Comparison of ENCODE assay signal across 2 cellular contexts in the genomic region with DNA sequence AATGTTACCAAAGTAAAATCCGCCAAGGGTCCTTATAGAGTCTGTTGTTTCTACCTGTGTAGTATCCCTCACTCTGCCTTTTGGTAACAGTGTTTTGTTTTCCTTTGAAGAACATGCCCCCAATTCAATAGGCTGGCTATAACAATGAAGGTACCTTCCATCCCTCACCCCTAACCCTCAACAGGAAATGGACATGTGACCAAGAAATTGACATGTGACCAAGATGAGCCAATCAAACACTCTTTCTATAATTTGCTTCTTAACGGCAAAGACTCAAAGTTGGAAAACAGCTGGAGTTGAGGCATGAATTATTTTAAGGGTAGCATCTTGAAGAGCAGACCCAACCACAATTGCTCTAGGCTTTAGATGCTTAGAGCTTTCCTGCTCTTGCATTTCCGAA.
TF ChIP-seq lines count a peak whose summit lies in the region.

No MANE protein-coding gene starts in this region.

TF ChIP-seq in A549, 52 proteins besides CTCF, POLR2A, EP300 and RAD21 (continued from another document):
- TF ChIP-seq, protein P1, sequence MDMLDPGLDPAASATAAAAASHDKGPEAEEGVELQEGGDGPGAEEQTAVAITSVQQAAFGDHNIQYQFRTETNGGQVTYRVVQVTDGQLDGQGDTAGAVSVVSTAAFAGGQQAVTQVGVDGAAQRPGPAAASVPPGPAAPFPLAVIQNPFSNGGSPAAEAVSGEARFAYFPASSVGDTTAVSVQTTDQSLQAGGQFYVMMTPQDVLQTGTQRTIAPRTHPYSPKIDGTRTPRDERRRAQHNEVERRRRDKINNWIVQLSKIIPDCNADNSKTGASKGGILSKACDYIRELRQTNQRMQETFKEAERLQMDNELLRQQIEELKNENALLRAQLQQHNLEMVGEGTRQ (IDR thresholded peaks at IDR 0.05) = peak; percentile 81
- TF ChIP-seq MAFK (IDR thresholded peaks at IDR 0.05; ENCODE audit: partially characterized antibody) = no peak

TF ChIP-seq in IMR-90, 13 proteins besides CTCF, POLR2A, EP300 and RAD21:
- TF ChIP-seq, protein P1 (IDR thresholded peaks at IDR 0.05; ENCODE audit: low read depth, low read length) = peak; percentile 45; the same call in 1 of the 2 replicates
- TF ChIP-seq NFE2L2 (IDR thresholded peaks at IDR 0.05; ENCODE audit: low read depth, low read length) = no peak
TF ChIP-seq in IMR-90: peak in this region for 1.
